8 cellular contexts compared by ENCODE assay signal in genomic region chr9:108565651-108566378, GRCh38.
DNase-seq lines count a peak whose midpoint lies in the region; ATAC-seq and TF ChIP-seq lines count a peak whose summit lies in the region.

No MANE protein-coding gene starts in this region.

- no peaks in the 10 kb centered on the region for H3K36me3 ChIP-seq in BJ (ENCODE audit: control insufficient read depth, insufficient read depth, low read length)

- no peak overlapping the region for H3K4me3 ChIP-seq in BJ (ENCODE audit: low read depth, low read length)
- no peak overlapping the region for H3K4me3 ChIP-seq in WI38 (ENCODE audit: low read depth, low read length)

- ATAC-seq in GM18861 (IDR thresholded peaks at IDR 0.05; ENCODE audit: unreplicated experiment) (peak; percentile 80), HG03097 (IDR thresholded peaks at IDR 0.05; ENCODE audit: low FRiP score, unreplicated experiment) (peak; percentile 64)

- POLR2A ChIA-PET in BJ (lab: Charles Lee): no interaction called here

- no peaks in the 10 kb centered on the region; the same call in 1 of the 2 replicates for H3K27me3 ChIP-seq in BJ (ENCODE audit: control insufficient read depth, insufficient read depth, low read length)

- DNase-seq in BJ (ENCODE audit: low read depth) (peak; percentile 39), NCI-H2107 (lab: John Stamatoyannopoulos, UW) (peak; percentile 17), head of caudate nucleus (peak in 41 of 42 donors; percentile 5 to 81 (median 57)), pons (ENCODE audit: low spot score) (peak; percentile 95)
- DNase-seq in activated effector memory CD4-positive, alpha-beta T cell treated with Interleukin-2 at 50 U/mL for 16 hours: no peak

- CTCF ChIA-PET in BJ (lab: Yijun Ruan, JAX): interaction anchor here (0.6 to 7.9 kb wide), 31 partner anchors 9 to 1408 kb away, joined by 3 to 44 read pairs (median 4); partner anchors contain the start of gene KLF4

- TF ChIP-seq CTCF in BJ (IDR thresholded peaks at IDR 0.05; ENCODE audit: insufficient read depth, low read depth, low read length): peak; percentile 84
- peak; percentile 87 for TF ChIP-seq CTCF in WI38 (IDR thresholded peaks at IDR 0.05; ENCODE audit: low read depth, low read length)

- intact Hi-C loops in head of caudate nucleus (cut with DNase I): loop anchor here (10.0 kb wide), 1 partner anchor 1081 kb away; the partner anchor contains the start of gene KLF4
